ENCODE assay signal across 1 cellular context in genomic region chr5:60196382-60197113, GRCh38.
TF ChIP-seq lines count a peak whose summit lies in the region.

No MANE protein-coding gene starts in this region.

TF ChIP-seq in A549, 52 proteins besides CTCF, POLR2A, EP300 and RAD21 (continued from another document):
- TF ChIP-seq REST (IDR thresholded peaks at IDR 0.05) (no peak), TFCP2L1 (CRISPR knock-in tag; IDR thresholded peaks at IDR 0.05) (no peak), TP53 (CRISPR knock-in tag; IDR thresholded peaks at IDR 0.05) (no peak), JUN (IDR thresholded peaks at IDR 0.05) (0 out of 5 replicates have a peak, but pooled peaks of 1 of the 2 experiments have one; percentile 27), EHMT2 (IDR thresholded peaks at IDR 0.05; ENCODE audit: low read depth) (no peak), ZFP36 (IDR thresholded peaks at IDR 0.05; ENCODE audit: borderline replicate concordance, partially characterized antibody) (no peak), CBX8 (IDR thresholded peaks at IDR 0.05) (no peak), RCOR1 (IDR thresholded peaks at IDR 0.05; ENCODE audit: low read depth, low read length) (no peak), ESRRA (IDR thresholded peaks at IDR 0.05; ENCODE audit: borderline replicate concordance, low read length) (no peak), NFE2L2 (conservative IDR thresholded peaks at IDR 0.05; ENCODE audit: low read length) (peak; percentile 95), RFX5 (IDR thresholded peaks at IDR 0.05) (no peak), ZSCAN20 (CRISPR knock-in tag; IDR thresholded peaks at IDR 0.05) (0 out of 2 replicates have a peak, but pooled peaks have one; percentile 36)
